ENCODE assay signal across 8 cellular contexts in the genomic region with DNA sequence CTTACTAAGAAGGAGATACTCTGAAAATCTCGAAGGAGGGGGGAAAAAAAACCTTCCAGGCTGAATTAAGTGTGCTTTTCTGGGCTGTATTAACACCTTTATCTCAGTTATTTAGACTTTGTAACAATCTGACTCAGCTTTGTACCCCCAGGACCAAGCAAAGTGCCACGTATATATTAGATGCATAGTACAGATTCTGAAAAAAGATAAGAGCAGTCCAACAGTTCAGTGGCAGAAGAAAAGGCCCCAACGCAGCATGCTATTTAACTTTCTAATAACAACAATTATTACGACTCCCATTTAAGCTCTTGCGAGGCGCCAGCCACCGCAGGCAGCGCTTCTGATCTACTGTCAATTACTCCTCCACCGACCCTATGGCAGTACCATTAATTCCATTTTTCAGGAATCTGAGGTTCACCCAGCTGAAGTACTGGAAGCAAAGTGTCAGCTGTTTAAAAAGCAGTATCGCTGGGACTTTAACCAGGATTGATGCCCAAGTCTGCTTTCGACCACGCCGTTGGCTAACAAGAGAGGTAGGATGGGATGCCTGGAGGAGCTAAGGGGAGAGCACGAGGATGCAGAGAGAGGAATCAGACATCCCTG. TPM values are rescaled to one million over a fixed set of nuclear protein-coding genes. Genes with fewer than 3 reads are reported as not detected.
DNase-seq lines count a peak whose midpoint lies in the region; ATAC-seq, FAIRE-seq and TF ChIP-seq lines count a peak whose summit lies in the region.

No MANE protein-coding gene starts in this region.

- no peak for TF ChIP-seq POLR2A in GM12878 (IDR thresholded peaks at IDR 0.05; ENCODE audit: low read depth, low read length)

- SMC1A ChIA-PET in GM12878 (lab: Charles Lee; ENCODE audit: uncharacterized antibody, unreplicated experiment), result interaction anchor here (0.7 to 3.8 kb wide), 11 partner anchors 8 to 318 kb away, joined by 3 to 25 read pairs (median 4); a partner anchor contains a TSS

- no peak for FAIRE-seq in GM12878 (lab: Jason Lieb, UNC)

- H3K4me3 ChIP-seq in HUES48 (ENCODE audit: low read depth, low read length) (peak overlapping the region; percentile 78), GM12878 (peak overlapping the region; percentile 84)

- TF ChIP-seq RAD21 in GM12878 (IDR thresholded peaks at IDR 0.05; ENCODE audit: insufficient read depth, low read depth, low read length), result no peak

- peaks cover 8% of the 10 kb centered on the region for H3K4me1 Mint-ChIP-seq in mesothelial cell of epicardium

- H3K27me3 Mint-ChIP-seq in mesothelial cell of epicardium (ENCODE audit: low read depth), result no peaks in the 10 kb centered on the region

- BruUV-seq in GM12878 (replicated peaks; lab: Mats Ljungman, UMichigan), result TSS peak; percentile 72

- intact Hi-C loops in GM12878 (cut with micrococcal nuclease; ENCODE audit: unreplicated experiment), result no loop called here

- TF ChIP-seq CTCF in GM12878 (IDR thresholded peaks at IDR 0.05 in 2 of 3, conservative IDR thresholded peaks at IDR 0.05 in 1 of 3; ENCODE audit: control insufficient read depth in 2 of 3, extremely low read depth in 1 of 3, insufficient read depth in 1 of 3, low read depth in 3 of 3, low read length in 3 of 3) (no peak), mesothelial cell of epicardium (IDR thresholded peaks at IDR 0.05; ENCODE audit: unreplicated experiment) (no peak)

- RAD21 ChIA-PET in GM12878 (lab: Charles Lee; ENCODE audit: unreplicated experiment), result interaction anchor here (0.8 to 4.1 kb wide), 13 partner anchors 8 to 316 kb away, joined by 3 to 30 read pairs (median 4); a partner anchor contains a TSS

- H3K4me1 ChIP-seq in HUES48 (ENCODE audit: control insufficient read depth, insufficient read depth, low read length) (peaks cover 9% of the 10 kb centered on the region), GM12878 (ENCODE audit: control insufficient read depth, insufficient read depth, low read length) (0 out of 2 replicates have a peak, but pooled peaks cover 7% of the 10 kb centered on the region)

- H3K27ac Mint-ChIP-seq in mesothelial cell of epicardium, result peak overlapping the region; percentile 65

- H3K9me3 ChIP-seq in HUES48 (ENCODE audit: control insufficient read depth, insufficient read depth, low read length) (peaks cover 11% of the 10 kb centered on the region), GM12878 (replicated peaks; ENCODE audit: control insufficient read depth, insufficient read depth, low read length) (peaks cover 18% of the 10 kb centered on the region)

- peaks cover 2% of the 10 kb centered on the region for H3K36me3 Mint-ChIP-seq in mesothelial cell of epicardium

- TF ChIP-seq EP300 in GM12878 (IDR thresholded peaks at IDR 0.05; ENCODE audit: borderline replicate concordance in 1 of 2, control insufficient read depth in 1 of 2, low read depth in 2 of 2, low read length in 2 of 2), result no peak

- ATAC-seq in GM12878, result peak; percentile 4
- no peak for ATAC-seq in GM18498 (IDR thresholded peaks at IDR 0.05; ENCODE audit: unreplicated experiment)

- peaks cover 7% of the 10 kb centered on the region for H3K9me3 Mint-ChIP-seq in mesothelial cell of epicardium

- H4K20me1 ChIP-seq in GM12878 (ENCODE audit: control insufficient read depth, insufficient read depth), result no peaks in the 10 kb centered on the region

- WGBS in GM12878 (ENCODE audit: insufficient coverage, insufficient replicate concordance, low lambda C conversion rate, missing lambda C conversion rate), result 25% methylated on average over 14 of the region's 14 CpGs

- H3K9ac ChIP-seq in HUES48 (ENCODE audit: low read depth, low read length), result 0 out of 2 replicates have a peak overlapping the region, but pooled peaks have one; percentile 31
- H3K9ac ChIP-seq in GM12878 (ENCODE audit: control insufficient read depth, insufficient read depth, low read length), result peak overlapping the region; percentile 62

- H3K4me2 ChIP-seq in GM12878 (ENCODE audit: control insufficient read depth, insufficient read depth), result peak overlapping the region; percentile 92

- CTCF ChIA-PET in GM12878 (lab: Yijun Ruan, JAX), result interaction anchor here (0.6 to 2.9 kb wide), 16 partner anchors 8 to 316 kb away, joined by 3 to 23 read pairs (median 4); a partner anchor contains a TSS

- peaks cover 4% of the 10 kb centered on the region for H3K27me3 ChIP-seq in HUES48 (ENCODE audit: control insufficient read depth, insufficient read depth, low read length)
- H3K27me3 ChIP-seq in GM12878 (replicated peaks in 1 of 2; ENCODE audit: control insufficient read depth in 2 of 2, insufficient read depth in 2 of 2, low read length in 1 of 2), result no peaks in the 10 kb centered on the region

- peaks cover 10% of the 10 kb centered on the region for H3K79me2 ChIP-seq in GM12878 (ENCODE audit: control insufficient read depth, insufficient read depth, low read length)

- peak overlapping the region; percentile 80 for H3K4me3 Mint-ChIP-seq in mesothelial cell of epicardium

- peak overlapping the region; percentile 93 for H2AFZ ChIP-seq in GM12878 (ENCODE audit: control insufficient read depth, low read depth, low read length)

- DNase-seq in COLO668 (lab: John Stamatoyannopoulos, UW; ENCODE audit: unreplicated experiment), result peak; percentile 14
- DNase-seq in GM12878 (ENCODE audit: low read depth, low spot score), result no peak
- no peak for DNase-seq in mesothelial cell of epicardium (ENCODE audit: low spot score in 2 of 2, unreplicated experiment in 2 of 2)
- no peak for DNase-seq in stimulated activated CD4-positive, alpha-beta T cell treated with anti-CD3 and anti-CD28 coated beads, Interleukin-4, amount 100 ng/mL, for 1 hour
- no peak for DNase-seq in dedifferentiated amniotic fluid mesenchymal stem cell (ENCODE audit: extremely low spot score)
- no peak for DNase-seq in activated CD8-positive, alpha-beta memory T cell treated with anti-CD3 and anti-CD28 coated beads for 24 hours

- H3K27ac ChIP-seq in HUES48 (ENCODE audit: low read depth, low read length) (no peak overlapping the region), GM12878 (ENCODE audit: control insufficient read depth, insufficient read depth) (peak overlapping the region; percentile 69)

- POLR2A ChIA-PET in GM12878 (lab: Charles Lee), result interaction anchor here (1.6 to 2.1 kb wide), 3 partner anchors 8 to 164 kb away, joined by 6 to 12 read pairs (median 7); a partner anchor contains a TSS

- H3K36me3 ChIP-seq in HUES48 (ENCODE audit: control insufficient read depth, insufficient read depth, low read length) (no peaks in the 10 kb centered on the region), GM12878 (ENCODE audit: control insufficient read depth in 2 of 2, insufficient read depth in 2 of 2, low read length in 1 of 2) (no peaks in the 10 kb centered on the region)

- in situ Hi-C loops in GM12878 (cut with MboI), result no loop called here

RNA-seq across cellular contexts. Expression of a gene that starts 0.7 kb away (rescaled TPM):
- 17.4 and 21.2 TPM in 2 replicates for total RNA-seq in GM12878 (2013; cell fraction: nucleolus; rRNA removed)
- total RNA-seq in GM12878 (2014; rRNA removed) (33.0 and 44.9 TPM in 2 replicates), GM12878 (2014; rRNA removed; fragmentation: Illumina TruSeq; extraction: Trizol) (34.0 and 36.1 TPM in 2 replicates), GM12878 (2021) (32.3 and 33.8 TPM in 2 replicates), mesothelial cell of epicardium (24.2 to 27.3 TPM (median 24.8 TPM) in 3 replicates)
- polyA plus RNA-seq in GM12878 (2011; ENCODE audit: low read depth), result 23.6 TPM
- polyA plus RNA-seq in GM12878 (2011; rRNA removed) (43.0 and 59.4 TPM in 2 replicates), GM12878 (2014; fragmentation: Illumina TruSeq; extraction: Trizol) (46.5 and 64.2 TPM in 2 replicates), GM12878 (2014; fragmentation: Nextera tagmentation; extraction: Ambion mirVana) (10 to 100 TPM; 36.0 to 45.2 TPM), GM12878 (2014; rRNA removed) (25.7 and 31.1 TPM in 2 replicates), GM12878 (2016; fragmentation: Nextera tagmentation; extraction: Ambion mirVana) (10 to 100 TPM; 44.1 to 50.3 TPM)
- 16.0 and 19.6 TPM in 2 replicates for polyA plus RNA-seq in GM12878 (2011; cell fraction: cytosol; rRNA removed)
- 9.3 and 14.8 TPM in 2 replicates for polyA plus RNA-seq in GM12878 (2011; cell fraction: nucleus; rRNA removed)
- polyA plus RNA-seq in GM12878 (2012), result 21.3 and 29.5 TPM in 2 replicates
- polyA minus RNA-seq in GM12878 (2011; rRNA and poly(A)+ RNA removed), result 28.2 and 37.3 TPM in 2 replicates
- 7.7 and 9.6 TPM in 2 replicates for polyA minus RNA-seq in GM12878 (2011; cell fraction: cytosol; rRNA and poly(A)+ RNA removed)
- 3.4 and 5.4 TPM in 2 replicates for polyA minus RNA-seq in GM12878 (2011; cell fraction: nucleus; rRNA and poly(A)+ RNA removed)

RNA-seq across cellular contexts. Expression of a gene that starts 43.8 kb away (rescaled TPM):
- not detected in 2 replicates for total RNA-seq in GM12878 (2013; cell fraction: nucleolus; rRNA removed)
- total RNA-seq in GM12878 (2014; rRNA removed) (not detected in 2 replicates), GM12878 (2014; rRNA removed; fragmentation: Illumina TruSeq; extraction: Trizol) (not detected in 2 replicates), GM12878 (2021) (not detected in 2 replicates), mesothelial cell of epicardium (not detected in 3 replicates)
- not detected for polyA plus RNA-seq in GM12878 (2011; ENCODE audit: low read depth)
- polyA plus RNA-seq in GM12878 (2011; rRNA removed) (not detected in 2 replicates), GM12878 (2014; fragmentation: Illumina TruSeq; extraction: Trizol) (not detected in 2 replicates), GM12878 (2014; fragmentation: Nextera tagmentation; extraction: Ambion mirVana) (not detected), GM12878 (2014; rRNA removed) (not detected in 2 replicates), GM12878 (2016; fragmentation: Nextera tagmentation; extraction: Ambion mirVana) (not detected)
- polyA plus RNA-seq in GM12878 (2011; cell fraction: cytosol; rRNA removed), result not detected in 2 replicates
- not detected in 2 replicates for polyA plus RNA-seq in GM12878 (2011; cell fraction: nucleus; rRNA removed)
- polyA plus RNA-seq in GM12878 (2012), result not detected in 2 replicates
- polyA minus RNA-seq in GM12878 (2011; rRNA and poly(A)+ RNA removed), result not detected in 2 replicates
- not detected in 2 replicates for polyA minus RNA-seq in GM12878 (2011; cell fraction: cytosol; rRNA and poly(A)+ RNA removed)
- not detected in 2 replicates for polyA minus RNA-seq in GM12878 (2011; cell fraction: nucleus; rRNA and poly(A)+ RNA removed)

RNA-seq across cellular contexts. Expression of a gene that starts 50.9 kb away (rescaled TPM):
- 7.9 and 8.2 TPM in 2 replicates for total RNA-seq in GM12878 (2013; cell fraction: nucleolus; rRNA removed)
- total RNA-seq in GM12878 (2014; rRNA removed) (5.2 and 6.8 TPM in 2 replicates), GM12878 (2014; rRNA removed; fragmentation: Illumina TruSeq; extraction: Trizol) (10.7 and 13.4 TPM in 2 replicates), GM12878 (2021) (7.1 and 9.0 TPM in 2 replicates), mesothelial cell of epicardium (2.3 to 3.6 TPM (median 2.9 TPM) in 3 replicates)
- polyA plus RNA-seq in GM12878 (2011; ENCODE audit: low read depth), result 6.5 TPM
- polyA plus RNA-seq in GM12878 (2011; rRNA removed) (9.4 and 15.7 TPM in 2 replicates), GM12878 (2014; fragmentation: Illumina TruSeq; extraction: Trizol) (9.6 and 15.0 TPM in 2 replicates), GM12878 (2014; fragmentation: Nextera tagmentation; extraction: Ambion mirVana) (10 to 100 TPM; 11.8 to 14.8 TPM), GM12878 (2014; rRNA removed) (5.0 and 8.1 TPM in 2 replicates), GM12878 (2016; fragmentation: Nextera tagmentation; extraction: Ambion mirVana) (1 to 10 TPM; 9.8 to 9.9 TPM)
- 3.3 and 3.7 TPM in 2 replicates for polyA plus RNA-seq in GM12878 (2011; cell fraction: cytosol; rRNA removed)
- 3.8 and 4.6 TPM in 2 replicates for polyA plus RNA-seq in GM12878 (2011; cell fraction: nucleus; rRNA removed)
- polyA plus RNA-seq in GM12878 (2012), result 6.9 and 13.1 TPM in 2 replicates
- polyA minus RNA-seq in GM12878 (2011; rRNA and poly(A)+ RNA removed), result 5.8 and 7.8 TPM in 2 replicates
- 1.9 and 2.1 TPM in 2 replicates for polyA minus RNA-seq in GM12878 (2011; cell fraction: cytosol; rRNA and poly(A)+ RNA removed)
- polyA minus RNA-seq in GM12878 (2011; cell fraction: nucleus; rRNA and poly(A)+ RNA removed), result 4.7 and 5.1 TPM in 2 replicates
